8 cellular contexts compared by ENCODE assay signal in genomic region chr21:46184625-46185555, GRCh38. TPM values are rescaled to one million over a fixed set of nuclear protein-coding genes. Genes with fewer than 3 reads are reported as not detected.
A peak's percentile ranks its signal among the peaks of the same experiment; 100 is the strongest.
DNase-seq lines count a peak whose midpoint lies in the region; ATAC-seq and TF ChIP-seq lines count a peak whose summit lies in the region.

No MANE protein-coding gene starts in this region.

- TF ChIP-seq RAD21 in IMR-90 (IDR thresholded peaks at IDR 0.05; ENCODE audit: low read length) = no peak

- DNase-seq in IMR-90 (peak; percentile 75), RWPE1 (ENCODE audit: low spot score) (peak; percentile 65), fibroblast of the aortic adventitia (ENCODE audit: low read depth) (peak; percentile 90), left lobe of liver (ENCODE audit: low spot score) (no peak)
- peak; percentile 90 for DNase-seq in activated effector memory CD4-positive, alpha-beta T cell treated with anti-CD3 and anti-CD28 coated beads, Interleukin-2, amount 50 U/mL, for 16 hours
- peak; percentile 75 for DNase-seq in stimulated activated naive B cell treated with anti-CD40 and anti-IgM and Interleukin-4, amounts not matched to agents 10 μg/mL and 1 μg/mL and 100 μg/mL, for 72 hours

- no TSS peak for BruUV-seq in IMR-90 (replicated peaks; lab: Mats Ljungman, UMichigan)

- peak overlapping the region; percentile 75 for H2BK120ac ChIP-seq in IMR-90 (ENCODE audit: low read depth, low read length)

- H3K9ac ChIP-seq in IMR-90 (ENCODE audit: low read depth, low read length) = peak overlapping the region; percentile 43

- peaks cover 13% of the 10 kb centered on the region for H3K9me1 ChIP-seq in IMR-90 (ENCODE audit: insufficient read depth, low read length)

- POLR2A ChIA-PET in IMR-90 (lab: Charles Lee; ENCODE audit: unreplicated experiment) (interaction anchor here (0.9 kb wide), 1 partner anchor 10 kb away, joined by 3 read pairs; no protein-coding TSS in a partner anchor), RWPE1 (lab: Yijun Ruan, JAX; ENCODE audit: low non-redundant PET) (no interaction called here)

- no peaks in the 10 kb centered on the region for H3K27me3 Mint-ChIP-seq in nephron (ENCODE audit: low read depth)
- no peaks in the 10 kb centered on the region for H3K27me3 Mint-ChIP-seq in stimulated activated naive B cell treated with anti-CD40 and anti-IgM and Interleukin-4, amounts not matched to agents 10 μg/mL and 1 μg/mL and 100 μg/mL, for 72 hours

- H2BK15ac ChIP-seq in IMR-90 (ENCODE audit: low read depth, low read length) = peak overlapping the region; percentile 43; the same call in 1 of the 3 replicates

- ATAC-seq in IMR-90 (ENCODE audit: low read depth) = peak; percentile 81
- peak; percentile 81 to 82 for ATAC-seq in stimulated activated naive B cell treated with anti-CD40 and anti-IgM and Interleukin-4, amounts not matched to agents 10 μg/mL and 1 μg/mL and 100 μg/mL, for 72 hours (replicated peaks)
- ATAC-seq in left lobe of liver = no peak

- peaks cover 21% of the 10 kb centered on the region for H3K4me1 ChIP-seq in IMR-90 (ENCODE audit: control insufficient read depth, insufficient read depth, low read length)

- no peaks in the 10 kb centered on the region for H3K9me3 ChIP-seq in IMR-90 (ENCODE audit: control insufficient read depth, insufficient read depth, low read length)

- peaks cover 30% of the 10 kb centered on the region for H3K4me1 Mint-ChIP-seq in nephron
- peaks cover 2 to 11% of the 10 kb centered on the region in 2 donors for H3K4me1 Mint-ChIP-seq in stimulated activated naive B cell treated with anti-CD40 and anti-IgM and Interleukin-4, amounts not matched to agents 10 μg/mL and 1 μg/mL and 100 μg/mL, for 72 hours

- H3K27ac Mint-ChIP-seq in nephron = peak overlapping the region; percentile 96 to 99 (median 97)
- H3K27ac Mint-ChIP-seq in stimulated activated naive B cell treated with anti-CD40 and anti-IgM and Interleukin-4, amounts not matched to agents 10 μg/mL and 1 μg/mL and 100 μg/mL, for 72 hours = peak overlapping the region; percentile 91

- no peaks in the 10 kb centered on the region for H4K20me1 ChIP-seq in IMR-90 (ENCODE audit: insufficient read depth, low read length)

- TF ChIP-seq CTCF in IMR-90 (conservative IDR thresholded peaks at IDR 0.05; ENCODE audit: low read depth, low read length) (no peak), RWPE1 (conservative IDR thresholded peaks at IDR 0.05; ENCODE audit: low read depth) (no peak), fibroblast of the aortic adventitia (IDR thresholded peaks at IDR 0.05; ENCODE audit: insufficient read depth, low read length) (no peak), nephron (IDR thresholded peaks at IDR 0.05; ENCODE audit: unreplicated experiment in 3 of 3) (no peak)

- H4K8ac ChIP-seq in IMR-90 (ENCODE audit: low read depth in 2 of 2, low read length in 2 of 2) = peak overlapping the region; percentile 79 to 92

- no peaks in the 10 kb centered on the region for H3K9me3 Mint-ChIP-seq in nephron
- H3K9me3 Mint-ChIP-seq in stimulated activated naive B cell treated with anti-CD40 and anti-IgM and Interleukin-4, amounts not matched to agents 10 μg/mL and 1 μg/mL and 100 μg/mL, for 72 hours = no peaks in the 10 kb centered on the region

- WGBS in IMR-90 (ENCODE audit: extremely low coverage in 2 of 2, insufficient read length in 1 of 2), 2 experiments = 3% methylated on average over 6 of the region's 30 CpGs; no CpG with 5 or more reads in 1 of the 2 experiments

- H2AK9ac ChIP-seq in IMR-90 (replicated peaks; ENCODE audit: low read depth, low read length, poor library complexity) = peak overlapping the region; percentile 92

- peak overlapping the region; percentile 78 for H3K56ac ChIP-seq in IMR-90 (ENCODE audit: extremely low read depth, insufficient read depth, low read length)

- in situ Hi-C loops in IMR-90 (cut with MboI; ENCODE audit: low sequenced_read_pairs) = no loop called here

- 0 out of 2 replicates have a peak overlapping the region, but pooled peaks have one; percentile 8 for H2BK20ac ChIP-seq in IMR-90 (ENCODE audit: low read depth, low read length)

- CTCF ChIA-PET in IMR-90 (lab: Yijun Ruan, JAX) (no interaction called here), RWPE1 (lab: Yijun Ruan, JAX) (no interaction called here)

- peaks cover 0 to 8% of the 10 kb centered on the region in 2 experiments; a peak in 1 of 4 replicates for H3K79me1 ChIP-seq in IMR-90 (ENCODE audit: low read depth in 1 of 2, low read length in 2 of 2)

- TF ChIP-seq POLR2A in IMR-90 (IDR thresholded peaks at IDR 0.05; ENCODE audit: low read depth, low read length) = no peak

- peak overlapping the region; percentile 45 for H4K5ac ChIP-seq in IMR-90 (ENCODE audit: low read depth, low read length)

- peak overlapping the region; percentile 16; the same call in 1 of the 2 replicates for H3K18ac ChIP-seq in IMR-90 (ENCODE audit: low read depth, low read length)

- 0 out of 2 replicates have a peak overlapping the region, but pooled peaks have one; percentile 54 for H2AK5ac ChIP-seq in IMR-90 (ENCODE audit: low read depth, low read length)

- no peaks in the 10 kb centered on the region for H3K27me3 ChIP-seq in IMR-90 (ENCODE audit: control insufficient read depth, insufficient read depth, low read length)

- peak overlapping the region; percentile 83 for H3K4me2 ChIP-seq in IMR-90 (ENCODE audit: low read depth, low read length)

- peak overlapping the region; percentile 70 for H3K27ac ChIP-seq in IMR-90 (ENCODE audit: insufficient read depth, low read length)
- peak overlapping the region; percentile 88 for H3K27ac ChIP-seq in RWPE1

- dilution Hi-C loops in IMR-90 (cut with HindIII; ENCODE audit: low sequenced_read_pairs, unreplicated experiment) = no loop called here

- peak overlapping the region; percentile 83 for H2BK5ac ChIP-seq in IMR-90 (ENCODE audit: low read depth, low read length, poor library complexity, severe bottlenecking)

- 0 out of 2 replicates have a peak overlapping the region, but pooled peaks have one; percentile 35 for H3K23ac ChIP-seq in IMR-90 (ENCODE audit: low read depth, low read length)

- peak overlapping the region; percentile 81 for H4K91ac ChIP-seq in IMR-90 (ENCODE audit: insufficient read depth, low read depth, low read length)

- intact Hi-C loops in IMR-90 (cut with micrococcal nuclease) = no loop called here

- peak overlapping the region; percentile 90 to 95 (median 93) for H3K4me3 Mint-ChIP-seq in nephron
- peak overlapping the region; percentile 84 to 94 for H3K4me3 Mint-ChIP-seq in stimulated activated naive B cell treated with anti-CD40 and anti-IgM and Interleukin-4, amounts not matched to agents 10 μg/mL and 1 μg/mL and 100 μg/mL, for 72 hours

- H3K36me3 Mint-ChIP-seq in nephron (ENCODE audit: low read depth) = peaks cover 11% of the 10 kb centered on the region
- H3K36me3 Mint-ChIP-seq in stimulated activated naive B cell treated with anti-CD40 and anti-IgM and Interleukin-4, amounts not matched to agents 10 μg/mL and 1 μg/mL and 100 μg/mL, for 72 hours = peaks cover 3 to 12% of the 10 kb centered on the region in 2 donors

- H2AFZ ChIP-seq in IMR-90 (replicated peaks; ENCODE audit: low read length, poor library complexity) = peak overlapping the region; percentile 99

- H3K36me3 ChIP-seq in IMR-90 (ENCODE audit: control insufficient read depth, insufficient read depth, low read length) = 0 out of 2 replicates have a peak, but pooled peaks cover 2% of the 10 kb centered on the region

- H3K4ac ChIP-seq in IMR-90 (ENCODE audit: low read depth, low read length) = peak overlapping the region; percentile 57

- H3K4me3 ChIP-seq in GM08714 (ENCODE audit: low read length) (peak overlapping the region; percentile 67), IMR-90 (ENCODE audit: insufficient read depth, low read depth, low read length) (peak overlapping the region; percentile 55), fibroblast of the aortic adventitia (ENCODE audit: low read depth, low read length) (peak overlapping the region; percentile 76)

- H3K14ac ChIP-seq in IMR-90 (replicated peaks; ENCODE audit: low read depth, low read length) = 0 out of 2 replicates have a peak overlapping the region, but pooled peaks have one; percentile 5

TF ChIP-seq in IMR-90, 13 proteins besides CTCF, POLR2A, EP300 and RAD21 (continues in another document):
- TF ChIP-seq MAFK (IDR thresholded peaks at IDR 0.05; ENCODE audit: low read depth, low read length) (no peak), USF2 (IDR thresholded peaks at IDR 0.05; ENCODE audit: low read depth, low read length) (no peak), RFX5 (IDR thresholded peaks at IDR 0.05; ENCODE audit: low read depth, low read length) (no peak), CHD1 (IDR thresholded peaks at IDR 0.05; ENCODE audit: low read depth, low read length) (no peak), NFE2L2 (IDR thresholded peaks at IDR 0.05; ENCODE audit: low read depth, low read length) (no peak), RCOR1 (IDR thresholded peaks at IDR 0.05; ENCODE audit: insufficient replicate concordance, low read length) (no peak), FOS (IDR thresholded peaks at IDR 0.05; ENCODE audit: low read depth, low read length) (0 out of 2 replicates have a peak, but pooled peaks have one; percentile 54), CEBPB (IDR thresholded peaks at IDR 0.05; ENCODE audit: low read depth, low read length) (peak; percentile 83)

RNA-seq across cellular contexts. Expression of gene SPATC1L, which starts 0.6 kb away (rescaled TPM):
- total RNA-seq in IMR-90 (2012; rRNA removed) = 3.1 and 3.8 TPM in 2 replicates
- polyA plus RNA-seq in IMR-90 (2012; rRNA removed) = 17.2 and 23.4 TPM in 2 replicates
- 28.0 and 38.2 TPM in 2 replicates for polyA plus RNA-seq in IMR-90 (2012; cell fraction: cytosol; rRNA removed)
- 19.7 and 57.2 TPM in 2 replicates for polyA plus RNA-seq in IMR-90 (2012; cell fraction: nucleus; rRNA removed; ENCODE audit: low replicate concordance)
- 6.1 and 9.4 TPM in 2 replicates for total RNA-seq in fibroblast of the aortic adventitia (ENCODE audit: low replicate concordance)
- 0.40 TPM for total RNA-seq in left lobe of liver

RNA-seq across cellular contexts. Expression of gene FTCD, which starts 29.5 kb away (rescaled TPM):
- total RNA-seq in IMR-90 (2012; rRNA removed) (not detected in 2 replicates), fibroblast of the aortic adventitia (ENCODE audit: low replicate concordance) (0.25 and 0.27 TPM in 2 replicates), left lobe of liver (668 TPM)
- 0.19 and 0.55 TPM in 2 replicates for polyA plus RNA-seq in IMR-90 (2012; rRNA removed)
- 0.16 and 0.28 TPM in 2 replicates for polyA plus RNA-seq in IMR-90 (2012; cell fraction: cytosol; rRNA removed)
- 2.0 and 4.9 TPM in 2 replicates for polyA plus RNA-seq in IMR-90 (2012; cell fraction: nucleus; rRNA removed; ENCODE audit: low replicate concordance)

RNA-seq across cellular contexts. Expression of gene LSS, which starts 43.7 kb away (rescaled TPM):
- 35.3 and 43.4 TPM in 2 replicates for total RNA-seq in IMR-90 (2012; rRNA removed)
- 58.1 and 62.8 TPM in 2 replicates for polyA plus RNA-seq in IMR-90 (2012; rRNA removed)
- 44.1 and 60.0 TPM in 2 replicates for polyA plus RNA-seq in IMR-90 (2012; cell fraction: cytosol; rRNA removed)
- polyA plus RNA-seq in IMR-90 (2012; cell fraction: nucleus; rRNA removed; ENCODE audit: low replicate concordance) = 141 and 276 TPM in 2 replicates
- 67.2 and 124 TPM in 2 replicates for total RNA-seq in fibroblast of the aortic adventitia (ENCODE audit: low replicate concordance)
- total RNA-seq in left lobe of liver = 67.9 TPM

Comparison
In these comparisons a context has a peak if more than half of its experiments do, and no peak if none do; other contexts are left out.
1. RNA of gene FTCD, which starts 29.5 kb away (total RNA-seq): 668 TPM in left lobe of liver (single experiment); 0.25 to 0.27 TPM in fibroblast of the aortic adventitia and not detected in IMR-90; every median in the first group is over 100 times any median in the second.
2. Peak in every context shown above with its lines, with median percentiles within 50 percentile points of each other: H3K4me3 ChIP-seq.